8 cellular contexts compared by ENCODE assay signal in genomic region chr2:157784169-157784822, GRCh38.
DNase-seq lines count a peak whose midpoint lies in the region; ATAC-seq and TF ChIP-seq lines count a peak whose summit lies in the region.

No MANE protein-coding gene starts in this region.

- no peak for TF ChIP-seq POLR2A in gastrocnemius medialis (IDR thresholded peaks at IDR 0.05)

- peak overlapping the region; percentile 69 to 94 (median 79) for H3K27ac ChIP-seq in gastrocnemius medialis

- peaks cover 23% of the 10 kb centered on the region for H3K36me3 Mint-ChIP-seq in T-helper 2 cell treated with Interferon-gamma antibody and Interleukin-4, amounts not matched to agents 5 μg/mL and 100 μg/mL, for 36 hours (ENCODE audit: low read depth)

- peaks cover 0 to 3% of the 10 kb centered on the region in 2 donors for H3K36me3 ChIP-seq in gastrocnemius medialis

- no peaks in the 10 kb centered on the region for H3K27me3 ChIP-seq in gastrocnemius medialis

- TF ChIP-seq CTCF in gastrocnemius medialis (IDR thresholded peaks at IDR 0.05 in 4 of 5, conservative IDR thresholded peaks at IDR 0.05 in 1 of 5), result no peak

- DNase-seq in HK-2 (ENCODE audit: unreplicated experiment) (peak; percentile 10), head of caudate nucleus (peak in 40 of 42 donors; percentile 14 to 79 (median 45)), gastrocnemius medialis (peak; percentile 32 to 45), amniotic stem cell (lab: John Stamatoyannopoulos, UW) (no peak), NCI-H187 treated with DMSO at 0.1 percent for 48 hours (lab: John Stamatoyannopoulos, UW) (no peak)
- DNase-seq in T-helper 2 cell treated with Interferon-gamma antibody and Interleukin-4, amounts not matched to agents 5 μg/mL and 100 μg/mL, for 36 hours (ENCODE audit: low spot score), result no peak

- H3K9me3 ChIP-seq in gastrocnemius medialis, result no peaks in the 10 kb centered on the region

- peak overlapping the region; percentile 17 for H3K27ac Mint-ChIP-seq in T-helper 2 cell treated with Interferon-gamma antibody and Interleukin-4, amounts not matched to agents 5 μg/mL and 100 μg/mL, for 36 hours

- H3K4me3 Mint-ChIP-seq in T-helper 2 cell treated with Interferon-gamma antibody and Interleukin-4, amounts not matched to agents 5 μg/mL and 100 μg/mL, for 36 hours, result peak overlapping the region; percentile 11

- H3K27me3 Mint-ChIP-seq in T-helper 2 cell treated with Interferon-gamma antibody and Interleukin-4, amounts not matched to agents 5 μg/mL and 100 μg/mL, for 36 hours (ENCODE audit: low read depth), result no peaks in the 10 kb centered on the region

- intact Hi-C loops in head of caudate nucleus (cut with DNase I) (no loop called here), gastrocnemius medialis (cut with DNase I; ENCODE audit: low total_unique reads) (no loop called here)

- peaks cover 47% of the 10 kb centered on the region for H3K4me1 Mint-ChIP-seq in T-helper 2 cell treated with Interferon-gamma antibody and Interleukin-4, amounts not matched to agents 5 μg/mL and 100 μg/mL, for 36 hours (ENCODE audit: low read depth)

- peaks cover 90 to 91% of the 10 kb centered on the region in 2 donors for H3K4me1 ChIP-seq in gastrocnemius medialis

- H3K4me3 ChIP-seq in gastrocnemius medialis, result peak overlapping the region; percentile 3 to 22 (median 10)

- no peaks in the 10 kb centered on the region for H3K9me3 Mint-ChIP-seq in T-helper 2 cell treated with Interferon-gamma antibody and Interleukin-4, amounts not matched to agents 5 μg/mL and 100 μg/mL, for 36 hours

- in situ Hi-C loops in gastrocnemius medialis (cut with MboI; ENCODE audit: low sequenced_read_pairs in 4 of 4), result loop anchor here (5.0 to 10.0 kb wide), 3 partner anchors 88 to 93 kb away; partner anchors contain the start of gene ACVR1 (in 3 of the 4)

- peak; percentile 31 to 42 for ATAC-seq in gastrocnemius medialis
- ATAC-seq in HG03045 (IDR thresholded peaks at IDR 0.05; ENCODE audit: unreplicated experiment), result no peak
- ATAC-seq in GM18519 (IDR thresholded peaks at IDR 0.05; ENCODE audit: low FRiP score, unreplicated experiment), result no peak

Comparison
In these comparisons a context has a peak if more than half of its experiments do, and no peak if none do; other contexts are left out.
1. DNase-seq: peak in HK-2 (single experiment), head of caudate nucleus (40 of 42) and gastrocnemius medialis (2 of 2); none in T-helper 2 cell treated with Interferon-gamma antibody and Interleukin-4, amounts not matched to agents 5 μg/mL and 100 μg/mL, for 36 hours (single experiment), amniotic stem cell (single experiment) and NCI-H187 treated with DMSO at 0.1 percent for 48 hours (single experiment).
2. ATAC-seq: peak in gastrocnemius medialis (2 of 2); none in HG03045 (single experiment) and GM18519 (single experiment).